Comparison of ENCODE assay signal across 20 cellular contexts in genomic region chr1:170741678-170742077, GRCh38.
DNase-seq lines count a peak whose midpoint lies in the region; ATAC-seq, FAIRE-seq and TF ChIP-seq lines count a peak whose summit lies in the region.
"Had no signal": no experiment of that assay in that cellular context is flagged by ENCODE, and none has a peak within 500 bp of the region (broad histone marks: within the 10 kb centered on the region; RNA-seq: fewer than 3 reads in every experiment).

No MANE protein-coding gene starts in this region.

- TF ChIP-seq POLR2A in HepG2 (IDR thresholded peaks at IDR 0.05; ENCODE audit: insufficient read depth in 1 of 2, low read depth in 2 of 2, low read length in 2 of 2) (no peak), right lobe of liver (IDR thresholded peaks at IDR 0.05) (no peak)

- no peaks in the 10 kb centered on the region for H3K4me1 ChIP-seq in HepG2 (ENCODE audit: insufficient read depth, low read length)
- H3K4me1 ChIP-seq in right lobe of liver = no peaks in the 10 kb centered on the region
- H3K4me1 ChIP-seq: BE2C; BLaER1 treated with 17β-estradiol and CSF1 and Interleukin-3, amounts not matched to agents 10 nM and 100 nM had no signal

- TF ChIP-seq RAD21 in HepG2 (CRISPR knock-in tag; IDR thresholded peaks at IDR 0.05) = no peak

- WGBS in HepG2 (ENCODE audit: low lambda C conversion rate) = 11% methylated on average over 4 of the region's 4 CpGs
- 84% methylated on average over 4 of the region's 4 CpGs for WGBS in right lobe of liver (ENCODE audit: insufficient coverage, low coverage, low lambda C conversion rate, missing lambda C conversion rate)

- ATAC-seq in HepG2 (no peak), right lobe of liver (no peak), SK-N-SH treated with all-trans-retinoic acid at 6 μM for 48 hours (peak; percentile 17)

- intact Hi-C loops in HepG2 (cut with micrococcal nuclease; ENCODE audit: unreplicated experiment) (no loop called here), right lobe of liver (cut with DNase I) (no loop called here)

- no TSS peak for BruUV-seq in HepG2 (replicated peaks; lab: Mats Ljungman, UMichigan)

- no peaks in the 10 kb centered on the region for H3K79me2 ChIP-seq in HepG2 (ENCODE audit: insufficient read depth, low read length)

- no peak for FAIRE-seq in HepG2 (lab: Jason Lieb, UNC)
- FAIRE-seq: GM12891, GM18507, H1 had no signal

- H3K27me3 ChIP-seq in HepG2 (ENCODE audit: control insufficient read depth in 1 of 2, insufficient read depth in 2 of 2, low read length in 2 of 2) = no peaks in the 10 kb centered on the region
- H3K27me3 ChIP-seq in right lobe of liver = no peaks in the 10 kb centered on the region
- H3K27me3 ChIP-seq: BE2C; BLaER1 treated with 17β-estradiol and CSF1 and Interleukin-3, amounts not matched to agents 10 nM and 100 nM had no signal

- TF ChIP-seq EP300 in HepG2 (IDR thresholded peaks at IDR 0.05; ENCODE audit: low read depth in 2 of 2, low read length in 2 of 2) = no peak
- no peak for TF ChIP-seq EP300 in HepG2 (CRISPR knock-in tag; IDR thresholded peaks at IDR 0.05; ENCODE audit: borderline replicate concordance)

- no peak overlapping the region for H2AFZ ChIP-seq in HepG2 (ENCODE audit: low read length)
- H2AFZ ChIP-seq: GM23248 had no signal

- POLR2A ChIA-PET in HepG2 (lab: Yijun Ruan, JAX) = no interaction called here

- TF ChIP-seq CTCF in HepG2 (CRISPR knock-in tag; IDR thresholded peaks at IDR 0.05) (no peak), right lobe of liver (IDR thresholded peaks at IDR 0.05) (no peak)

- DNase-seq in HepG2 (ENCODE audit: low spot score) (no peak), right lobe of liver (no peak), fibroblast of peridontal ligament (ENCODE audit: extremely low read depth) (peak; percentile 73), HPDE6-E6E7 (ENCODE audit: extremely low spot score) (no peak), cerebellum (ENCODE audit: low spot score) (no peak)
- DNase-seq: BE2C; CD4-positive, alpha-beta T cell; CD8-positive, alpha-beta memory T cell; DMS53; DMS79 treated with DMSO at 0.1 percent for 48 hours; GF-D8; GM23248; H7; HCEC 1CT had no signal

- H3K9ac ChIP-seq in HepG2 (ENCODE audit: insufficient read depth, low read depth, low read length) = no peak overlapping the region
- H3K9ac ChIP-seq: BLaER1 treated with 17β-estradiol and CSF1 and Interleukin-3, amounts not matched to agents 10 nM and 100 nM; GM23248 had no signal

- no peaks in the 10 kb centered on the region for H3K36me3 ChIP-seq in HepG2 (replicated peaks in 1 of 2; ENCODE audit: control insufficient read depth in 1 of 2, insufficient read depth in 2 of 2, low read length in 2 of 2)
- H3K36me3 ChIP-seq in right lobe of liver = no peaks in the 10 kb centered on the region
- H3K36me3 ChIP-seq: BE2C; BLaER1 treated with 17β-estradiol and CSF1 and Interleukin-3, amounts not matched to agents 10 nM and 100 nM had no signal

- in situ Hi-C loops in HepG2 (cut with HindIII; ENCODE audit: extremely low pct_ligation_motif_present, low pct_unique_long_range_greater_than_20kb) = no loop called here

- no peak overlapping the region for H3K4me3 ChIP-seq in HepG2 (replicated peaks in 1 of 3; ENCODE audit: insufficient read depth in 1 of 3, low read depth in 2 of 3, low read length in 3 of 3)
- H3K4me3 ChIP-seq in right lobe of liver = no peak overlapping the region
- H3K4me3 ChIP-seq: BLaER1 treated with 17β-estradiol and CSF1 and Interleukin-3, amounts not matched to agents 10 nM and 100 nM; GM23248 had no signal

- H3K9me3 ChIP-seq in HepG2 (ENCODE audit: low read length) (peaks cover 13% of the 10 kb centered on the region), right lobe of liver (no peaks in the 10 kb centered on the region)
- H3K9me3 ChIP-seq: BE2C had no signal

- H3K4me2 ChIP-seq in HepG2 (ENCODE audit: low read depth, low read length) = no peak overlapping the region
- H3K4me2 ChIP-seq: BLaER1 treated with 17β-estradiol and CSF1 and Interleukin-3, amounts not matched to agents 10 nM and 100 nM had no signal

- H3K27ac ChIP-seq in HepG2 (ENCODE audit: extremely low read length, insufficient read depth, low read length) (no peak overlapping the region), right lobe of liver (no peak overlapping the region)
- H3K27ac ChIP-seq: 22Rv1; BLaER1 treated with 17β-estradiol and CSF1 and Interleukin-3, amounts not matched to agents 10 nM and 100 nM; GM23248 had no signal

- CTCF ChIA-PET in HepG2 (lab: Yijun Ruan, JAX; ENCODE audit: low intra/inter-chr PET ratio, low total read pairs) = no interaction called here

- no peaks in the 10 kb centered on the region for H4K20me1 ChIP-seq in HepG2 (ENCODE audit: insufficient read depth, low read length)
- H4K20me1 ChIP-seq: BLaER1 treated with 17β-estradiol and CSF1 and Interleukin-3, amounts not matched to agents 10 nM and 100 nM had no signal

TF ChIP-seq in HepG2, 621 proteins besides CTCF, POLR2A, EP300 and RAD21:
- TF ChIP-seq MBNL3 (CRISPR knock-in tag; conservative IDR thresholded peaks at IDR 0.05) = no peak
- no peak for TF ChIP-seq ZNF660 (CRISPR knock-in tag; IDR thresholded peaks at IDR 0.05; ENCODE audit: borderline replicate concordance, low read depth)
- TF ChIP-seq ATF7 (IDR thresholded peaks at IDR 0.05) = 0 out of 2 replicates have a peak, but pooled peaks have one; percentile 34
- TF ChIP-seq ATF7 (CRISPR knock-in tag; IDR thresholded peaks at IDR 0.05) = no peak
- peak; percentile 81 for TF ChIP-seq CREB1 (IDR thresholded peaks at IDR 0.05)
- TF ChIP-seq CREB1 (CRISPR knock-in tag; IDR thresholded peaks at IDR 0.05) = no peak
- TF ChIP-seq RBM22 (optimal IDR thresholded peaks at IDR 0.05; ENCODE audit: low read length) = no peak
- no peak for TF ChIP-seq ZHX1 (CRISPR knock-in tag; IDR thresholded peaks at IDR 0.05; ENCODE audit: low read depth)
- no peak for TF ChIP-seq ZC3H4 (CRISPR knock-in tag; IDR thresholded peaks at IDR 0.05; ENCODE audit: borderline replicate concordance)

TF ChIP-seq in SK-N-SH treated with all-trans-retinoic acid at 6 μM for 48 hours, 23 proteins besides CTCF, POLR2A, EP300 and RAD21:
- TF ChIP-seq PATZ1 (CRISPR knock-in tag; IDR thresholded peaks at IDR 0.05; ENCODE audit: borderline replicate concordance) (no peak), CREB5 (CRISPR knock-in tag; IDR thresholded peaks at IDR 0.05; ENCODE audit: low read depth) (no peak), CSDC2 (CRISPR knock-in tag; IDR thresholded peaks at IDR 0.05) (no peak)
